In genomic region chr11:113286509-113287497, GRCh38 we compare ENCODE assay signal across 18 cellular contexts. TPM values are rescaled to one million over a fixed set of nuclear protein-coding genes. Genes with fewer than 3 reads are reported as not detected.
DNase-seq lines count a peak whose midpoint lies in the region; ATAC-seq and TF ChIP-seq lines count a peak whose summit lies in the region.
"Had no signal": no experiment of that assay in that cellular context is flagged by ENCODE, and none has a peak within 500 bp of the region (broad histone marks: within the 10 kb centered on the region; RNA-seq: fewer than 3 reads in every experiment).

No MANE protein-coding gene starts in this region.

- no peak overlapping the region for H3K4ac ChIP-seq in neuronal stem cell (ENCODE audit: low read length)

- no peak overlapping the region for H2AFZ ChIP-seq in neuronal stem cell (ENCODE audit: low read length)
- H2AFZ ChIP-seq: parathyroid adenoma had no signal

- DNase-seq in LHCN-M2 (ENCODE audit: low read depth) (peak; percentile 95), fibroblast of mammary gland (ENCODE audit: low read depth) (peak; percentile 9), neuronal stem cell (ENCODE audit: low spot score) (no peak), DMS114 treated with DMSO at 0.1 percent for 48 hours (lab: John Stamatoyannopoulos, UW; ENCODE audit: unreplicated experiment) (no peak)
- no peak for DNase-seq in activated CD4-positive, alpha-beta T cell treated with anti-CD3 and anti-CD28 coated beads for 4 hours
- DNase-seq: activated CD4-positive, alpha-beta T cell treated with anti-CD3 and anti-CD28 coated beads, Interleukin-2, amount 50 U/mL, for 48 hours; activated naive CD8-positive, alpha-beta T cell treated with anti-CD3 and anti-CD28 coated beads for 36 hours; activated T-cell treated with anti-CD3 and anti-CD28 coated beads, Interleukin-2, amount 50 U/mL, for 48 hours; esophagus squamous epithelium; KG1; NCI-H345; NK-92 treated with Interleukin-12 subunit alpha and Interleukin-12 subunit beta, amount 100 ng/mL, for 24 hours; thyroid gland had no signal

- H3K4me3 ChIP-seq in BLaER1 treated with 17β-estradiol and CSF1 and Interleukin-3, amounts not matched to agents 10 nM and 100 nM: no peak overlapping the region
- H3K4me3 ChIP-seq in fibroblast of mammary gland (ENCODE audit: control insufficient read depth, low read depth, low read length) (no peak overlapping the region), neuronal stem cell (ENCODE audit: low read length in 2 of 2) (no peak overlapping the region)
- H3K4me3 ChIP-seq: cardiac muscle cell, esophagus squamous epithelium, thyroid gland had no signal

- peaks cover 0 to 22% (median 13%) of the 10 kb centered on the region in 10 experiments; a peak in 13 of 20 replicates for H3K4me1 ChIP-seq in BLaER1 treated with 17β-estradiol and CSF1 and Interleukin-3, amounts not matched to agents 10 nM and 100 nM
- peaks cover 0 to 5% of the 10 kb centered on the region in 2 donors for H3K4me1 ChIP-seq in neuronal stem cell (ENCODE audit: control insufficient read depth in 2 of 2, insufficient read depth in 1 of 2, low read depth in 1 of 2, low read length in 2 of 2)
- H3K4me1 ChIP-seq: esophagus squamous epithelium, parathyroid adenoma, thyroid gland had no signal

- no CpG with 5 or more reads among the region's 11 CpGs for WGBS in neuronal stem cell (ENCODE audit: extremely low coverage in 2 of 2, insufficient read length in 2 of 2, insufficient replicate concordance in 1 of 2), 2 donors

- no peak overlapping the region for H2BK5ac ChIP-seq in neuronal stem cell (ENCODE audit: low read length)

- no peak overlapping the region for H4K91ac ChIP-seq in neuronal stem cell (ENCODE audit: low read depth, low read length, poor library complexity)

- H2BK15ac ChIP-seq in neuronal stem cell (ENCODE audit: low read length): no peak overlapping the region

- no peak overlapping the region for H4K8ac ChIP-seq in neuronal stem cell (ENCODE audit: low read depth, low read length)

- peak overlapping the region in 3 of 11 experiments; percentile 24 to 63 (median 34); a peak in 6 of 22 replicates for H3K27ac ChIP-seq in BLaER1 treated with 17β-estradiol and CSF1 and Interleukin-3, amounts not matched to agents 10 nM and 100 nM
- H3K27ac ChIP-seq in neuronal stem cell (replicated peaks; ENCODE audit: low read length): no peak overlapping the region
- H3K27ac ChIP-seq: cardiac muscle cell, esophagus squamous epithelium, parathyroid adenoma, RWPE1, thyroid gland had no signal

- no peak overlapping the region for H3K18ac ChIP-seq in neuronal stem cell (ENCODE audit: low read length)

- no peaks in the 10 kb centered on the region for H3K36me3 ChIP-seq in BLaER1 treated with 17β-estradiol and CSF1 and Interleukin-3, amounts not matched to agents 10 nM and 100 nM
- no peaks in the 10 kb centered on the region for H3K36me3 ChIP-seq in neuronal stem cell (replicated peaks in 1 of 2; ENCODE audit: control insufficient read depth in 2 of 2, insufficient read depth in 2 of 2, low read length in 2 of 2)
- H3K36me3 ChIP-seq: cardiac muscle cell, esophagus squamous epithelium, thyroid gland had no signal

- peak overlapping the region; percentile 45 for H2AK5ac ChIP-seq in neuronal stem cell (ENCODE audit: low read depth, low read length)

- no peak for TF ChIP-seq CTCF in fibroblast of mammary gland (conservative IDR thresholded peaks at IDR 0.05; ENCODE audit: control insufficient read depth, insufficient read depth, low read depth, low read length)

- no peak overlapping the region for H2BK120ac ChIP-seq in neuronal stem cell (ENCODE audit: low read depth, low read length)

- no peak overlapping the region for H3K9ac ChIP-seq in BLaER1 treated with 17β-estradiol and CSF1 and Interleukin-3, amounts not matched to agents 10 nM and 100 nM
- no peak overlapping the region for H3K9ac ChIP-seq in neuronal stem cell (ENCODE audit: low read depth, low read length, poor library complexity)
- H3K9ac ChIP-seq: parathyroid adenoma had no signal

- H3K23ac ChIP-seq in neuronal stem cell (ENCODE audit: low read depth, low read length, poor library complexity): no peak overlapping the region

- no peaks in the 10 kb centered on the region; a peak in 1 of 22 replicates for H4K20me1 ChIP-seq in BLaER1 treated with 17β-estradiol and CSF1 and Interleukin-3, amounts not matched to agents 10 nM and 100 nM

- no peaks in the 10 kb centered on the region for H3K27me3 ChIP-seq in BLaER1 treated with 17β-estradiol and CSF1 and Interleukin-3, amounts not matched to agents 10 nM and 100 nM
- no peaks in the 10 kb centered on the region for H3K27me3 ChIP-seq in neuronal stem cell (ENCODE audit: control insufficient read depth in 3 of 3, insufficient read depth in 3 of 3, low read depth in 1 of 3, low read length in 3 of 3)
- H3K27me3 ChIP-seq: cardiac muscle cell, thyroid gland had no signal

- H3K9me3 ChIP-seq in BLaER1 treated with 17β-estradiol and CSF1 and Interleukin-3, amounts not matched to agents 10 nM and 100 nM (replicated peaks in 1 of 11): no peaks in the 10 kb centered on the region
- H3K9me3 ChIP-seq in neuronal stem cell (replicated peaks in 1 of 2; ENCODE audit: control insufficient read depth in 2 of 2, insufficient read depth in 1 of 2, low read depth in 1 of 2, low read length in 2 of 2): no peaks in the 10 kb centered on the region
- H3K9me3 ChIP-seq: esophagus squamous epithelium, thyroid gland had no signal

- H3K14ac ChIP-seq in neuronal stem cell (ENCODE audit: low read length): no peak overlapping the region

- no peak for ATAC-seq in HG03039 (IDR thresholded peaks at IDR 0.05; ENCODE audit: unreplicated experiment)

- no peak overlapping the region for H2BK12ac ChIP-seq in neuronal stem cell (ENCODE audit: low read length)

- H3K79me1 ChIP-seq in neuronal stem cell (ENCODE audit: low read depth, low read length): no peaks in the 10 kb centered on the region

- H3K4me2 ChIP-seq in BLaER1 treated with 17β-estradiol and CSF1 and Interleukin-3, amounts not matched to agents 10 nM and 100 nM: peak overlapping the region in 9 of 11 experiments; percentile 23 to 56 (median 44); a peak in 14 of 22 replicates
- H3K4me2 ChIP-seq in neuronal stem cell (ENCODE audit: insufficient read depth, low read length, poor library complexity, severe bottlenecking): no peak overlapping the region

RNA-seq across cellular contexts. Expression of gene TTC12, which starts 27.6 kb away (rescaled TPM):
- 14.0 and 15.2 TPM in 2 replicates for total RNA-seq in LHCN-M2 (2014; rRNA removed)
- 8.1 TPM for polyA plus RNA-seq in LHCN-M2 (2012)
- polyA plus RNA-seq in neuronal stem cell (2013, experiment 1 of 2): 14.7 TPM
- polyA plus RNA-seq in neuronal stem cell (2013, experiment 2 of 2): 14.2 TPM

Comparison
In these comparisons a context has a peak if more than half of its experiments do, and no peak if none do; other contexts are left out.
1. DNase-seq: peak in LHCN-M2 (single experiment) and fibroblast of mammary gland (single experiment); none in neuronal stem cell (single experiment), activated CD4-positive, alpha-beta T cell treated with anti-CD3 and anti-CD28 coated beads for 4 hours (0 of 2) and DMS114 treated with DMSO at 0.1 percent for 48 hours (single experiment).